ENCODE assay signal across 1 cellular context in genomic region chr7:957418-958220, GRCh38.
A peak's percentile ranks its signal among the peaks of the same experiment; 100 is the strongest.
TF ChIP-seq lines count a peak whose summit lies in the region.

No MANE protein-coding gene starts in this region.

TF ChIP-seq in HepG2, 621 proteins besides CTCF, POLR2A, EP300 and RAD21 (continued from another document and continues in another):
- TF ChIP-seq, protein P1, sequence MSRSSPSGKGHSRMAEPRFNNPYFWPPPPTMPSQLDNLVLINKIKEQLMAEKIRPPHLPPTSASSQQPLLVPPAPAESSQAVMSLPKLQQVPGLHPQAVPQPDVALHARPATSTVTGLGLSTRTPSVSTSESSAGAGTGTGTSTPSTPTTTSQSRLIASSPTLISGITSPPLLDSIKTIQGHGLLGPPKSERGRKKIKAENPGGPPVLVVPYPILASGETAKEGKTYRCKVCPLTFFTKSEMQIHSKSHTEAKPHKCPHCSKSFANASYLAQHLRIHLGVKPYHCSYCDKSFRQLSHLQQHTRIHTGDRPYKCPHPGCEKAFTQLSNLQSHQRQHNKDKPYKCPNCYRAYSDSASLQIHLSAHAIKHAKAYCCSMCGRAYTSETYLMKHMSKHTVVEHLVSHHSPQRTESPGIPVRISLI (CRISPR knock-in tag; IDR thresholded peaks at IDR 0.05; ENCODE audit: borderline replicate concordance), result no peak; the same call in 1 of the 2 replicates
- TF ChIP-seq ZBTB49 (CRISPR knock-in tag; IDR thresholded peaks at IDR 0.05; ENCODE audit: borderline replicate concordance), result no peak
- TF ChIP-seq GTF3A (CRISPR knock-in tag; conservative IDR thresholded peaks at IDR 0.05), result no peak
- TF ChIP-seq ZNF335 (CRISPR knock-in tag; IDR thresholded peaks at IDR 0.05), result peak; percentile 87
- TF ChIP-seq RELA (CRISPR knock-in tag; IDR thresholded peaks at IDR 0.05), result peak; percentile 92; the same call in 1 of the 2 replicates
- no peak for TF ChIP-seq ZNF414 (CRISPR knock-in tag; IDR thresholded peaks at IDR 0.05)
- TF ChIP-seq ZBTB1 (CRISPR knock-in tag; IDR thresholded peaks at IDR 0.05; ENCODE audit: borderline replicate concordance), result no peak
- TF ChIP-seq PTBP1 (IDR thresholded peaks at IDR 0.05; ENCODE audit: low read depth, low read length, poor library complexity, severe bottlenecking), result no peak
- TF ChIP-seq GZF1 (CRISPR knock-in tag; IDR thresholded peaks at IDR 0.05), result peak; percentile 88
- peak; percentile 96 for TF ChIP-seq ZBTB7A (CRISPR knock-in tag; IDR thresholded peaks at IDR 0.05)
- TF ChIP-seq ZC3H13 (CRISPR knock-in tag; IDR thresholded peaks at IDR 0.05), result peak; percentile 4; the same call in 1 of the 2 replicates
- TF ChIP-seq, protein P2, sequence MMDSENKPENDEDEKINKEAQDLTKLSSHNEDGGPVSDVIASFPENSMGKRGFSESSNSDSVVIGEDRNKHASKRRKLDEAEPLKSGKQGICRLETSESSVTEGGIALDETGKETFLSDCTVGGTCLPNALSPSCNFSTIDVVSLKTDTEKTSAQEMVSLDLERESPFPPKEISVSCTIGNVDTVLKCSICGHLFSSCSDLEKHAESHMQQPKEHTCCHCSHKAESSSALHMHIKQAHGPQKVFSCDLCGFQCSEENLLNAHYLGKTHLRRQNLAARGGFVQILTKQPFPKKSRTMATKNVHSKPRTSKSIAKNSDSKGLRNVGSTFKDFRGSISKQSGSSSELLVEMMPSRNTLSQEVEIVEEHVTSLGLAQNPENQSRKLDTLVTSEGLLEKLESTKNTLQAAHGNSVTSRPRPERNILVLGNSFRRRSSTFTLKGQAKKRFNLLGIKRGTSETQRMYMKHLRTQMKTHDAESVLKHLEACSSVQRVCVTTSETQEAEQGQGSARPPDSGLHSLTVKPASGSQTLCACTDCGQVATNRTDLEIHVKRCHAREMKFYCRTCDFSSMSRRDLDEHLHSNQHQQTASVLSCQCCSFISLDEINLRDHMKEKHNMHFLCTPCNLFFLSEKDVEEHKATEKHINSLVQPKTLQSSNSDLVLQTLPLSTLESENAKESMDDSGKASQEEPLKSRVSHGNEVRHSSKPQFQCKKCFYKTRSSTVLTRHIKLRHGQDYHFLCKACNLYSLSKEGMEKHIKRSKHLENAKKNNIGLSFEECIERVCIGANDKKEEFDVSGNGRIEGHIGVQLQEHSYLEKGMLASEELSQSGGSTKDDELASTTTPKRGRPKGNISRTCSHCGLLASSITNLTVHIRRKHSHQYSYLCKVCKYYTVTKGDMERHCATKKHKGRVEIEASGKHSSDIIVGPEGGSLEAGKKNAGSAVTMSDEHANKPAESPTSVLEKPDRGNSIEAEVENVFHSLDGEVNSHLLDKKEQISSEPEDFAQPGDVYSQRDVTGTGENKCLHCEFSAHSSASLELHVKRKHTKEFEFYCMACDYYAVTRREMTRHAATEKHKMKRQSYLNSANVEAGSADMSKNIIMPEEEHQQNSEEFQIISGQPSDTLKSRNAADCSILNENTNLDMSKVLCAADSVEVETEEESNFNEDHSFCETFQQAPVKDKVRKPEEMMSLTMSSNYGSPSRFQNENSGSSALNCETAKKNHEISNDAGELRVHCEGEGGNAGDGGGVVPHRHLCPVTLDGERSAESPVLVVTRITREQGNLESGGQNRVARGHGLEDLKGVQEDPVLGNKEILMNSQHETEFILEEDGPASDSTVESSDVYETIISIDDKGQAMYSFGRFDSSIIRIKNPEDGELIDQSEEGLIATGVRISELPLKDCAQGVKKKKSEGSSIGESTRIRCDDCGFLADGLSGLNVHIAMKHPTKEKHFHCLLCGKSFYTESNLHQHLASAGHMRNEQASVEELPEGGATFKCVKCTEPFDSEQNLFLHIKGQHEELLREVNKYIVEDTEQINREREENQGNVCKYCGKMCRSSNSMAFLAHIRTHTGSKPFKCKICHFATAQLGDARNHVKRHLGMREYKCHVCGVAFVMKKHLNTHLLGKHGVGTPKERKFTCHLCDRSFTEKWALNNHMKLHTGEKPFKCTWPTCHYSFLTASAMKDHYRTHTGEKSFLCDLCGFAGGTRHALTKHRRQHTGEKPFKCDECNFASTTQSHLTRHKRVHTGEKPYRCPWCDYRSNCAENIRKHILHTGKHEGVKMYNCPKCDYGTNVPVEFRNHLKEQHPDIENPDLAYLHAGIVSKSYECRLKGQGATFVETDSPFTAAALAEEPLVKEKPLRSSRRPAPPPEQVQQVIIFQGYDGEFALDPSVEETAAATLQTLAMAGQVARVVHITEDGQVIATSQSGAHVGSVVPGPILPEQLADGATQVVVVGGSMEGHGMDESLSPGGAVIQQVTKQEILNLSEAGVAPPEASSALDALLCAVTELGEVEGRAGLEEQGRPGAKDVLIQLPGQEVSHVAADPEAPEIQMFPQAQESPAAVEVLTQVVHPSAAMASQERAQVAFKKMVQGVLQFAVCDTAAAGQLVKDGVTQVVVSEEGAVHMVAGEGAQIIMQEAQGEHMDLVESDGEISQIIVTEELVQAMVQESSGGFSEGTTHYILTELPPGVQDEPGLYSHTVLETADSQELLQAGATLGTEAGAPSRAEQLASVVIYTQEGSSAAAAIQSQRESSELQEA (CRISPR knock-in tag; IDR thresholded peaks at IDR 0.05; ENCODE audit: not compliant biosample characterization), result peak; percentile 92
- TF ChIP-seq ZBTB26 (CRISPR knock-in tag; IDR thresholded peaks at IDR 0.05; ENCODE audit: borderline replicate concordance), result peak; percentile 54
- TF ChIP-seq WIZ (CRISPR knock-in tag; IDR thresholded peaks at IDR 0.05), result peak; percentile 48; the same call in 1 of the 2 replicates
- peak; percentile 71 for TF ChIP-seq AHR (CRISPR knock-in tag; IDR thresholded peaks at IDR 0.05)
- TF ChIP-seq JUNB (CRISPR knock-in tag; IDR thresholded peaks at IDR 0.05; ENCODE audit: borderline replicate concordance), result no peak
- TF ChIP-seq CREM (IDR thresholded peaks at IDR 0.05), result no peak
- no peak; the same call in 1 of the 2 replicates for TF ChIP-seq CREM (CRISPR knock-in tag; IDR thresholded peaks at IDR 0.05)
- peak; percentile 94 for TF ChIP-seq RNF2 (conservative IDR thresholded peaks at IDR 0.05; ENCODE audit: low read depth)
- TF ChIP-seq ZNF567 (CRISPR knock-in tag; IDR thresholded peaks at IDR 0.05; ENCODE audit: borderline replicate concordance), result peak; percentile 18; the same call in 1 of the 2 replicates
- 0 out of 3 replicates have a peak, but pooled peaks have one; percentile 30 for TF ChIP-seq MXI1 (IDR thresholded peaks at IDR 0.05; ENCODE audit: borderline replicate concordance, low read depth, low read length)
- peak; percentile 64; the same call in 1 of the 2 replicates for TF ChIP-seq ZNF20 (CRISPR knock-in tag; IDR thresholded peaks at IDR 0.05)
- TF ChIP-seq, protein P3, sequence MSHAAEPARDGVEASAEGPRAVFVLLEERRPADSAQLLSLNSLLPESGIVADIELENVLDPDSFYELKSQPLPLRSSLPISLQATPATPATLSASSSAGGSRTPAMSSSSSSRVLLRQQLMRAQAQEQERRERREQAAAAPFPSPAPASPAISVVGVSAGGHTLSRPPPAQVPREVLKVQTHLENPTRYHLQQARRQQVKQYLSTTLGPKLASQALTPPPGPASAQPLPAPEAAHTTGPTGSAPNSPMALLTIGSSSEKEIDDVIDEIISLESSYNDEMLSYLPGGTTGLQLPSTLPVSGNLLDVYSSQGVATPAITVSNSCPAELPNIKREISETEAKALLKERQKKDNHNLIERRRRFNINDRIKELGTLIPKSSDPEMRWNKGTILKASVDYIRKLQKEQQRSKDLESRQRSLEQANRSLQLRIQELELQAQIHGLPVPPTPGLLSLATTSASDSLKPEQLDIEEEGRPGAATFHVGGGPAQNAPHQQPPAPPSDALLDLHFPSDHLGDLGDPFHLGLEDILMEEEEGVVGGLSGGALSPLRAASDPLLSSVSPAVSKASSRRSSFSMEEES (CRISPR knock-in tag; IDR thresholded peaks at IDR 0.05), result peak; percentile 85
- peak; percentile 11; the same call in 1 of the 2 replicates for TF ChIP-seq ZNF331 (CRISPR knock-in tag; IDR thresholded peaks at IDR 0.05)
- TF ChIP-seq ZNF512 (CRISPR knock-in tag; IDR thresholded peaks at IDR 0.05), result 0 out of 2 replicates have a peak, but pooled peaks have one; percentile 50
- no peak for TF ChIP-seq PCBP2 (optimal IDR thresholded peaks at IDR 0.05; ENCODE audit: low read depth, low read length, poor library complexity, severe bottlenecking)
- TF ChIP-seq GATAD2A (CRISPR knock-in tag; IDR thresholded peaks at IDR 0.05), result peak; percentile 88
- TF ChIP-seq MTA3 (CRISPR knock-in tag; IDR thresholded peaks at IDR 0.05), result no peak
- TF ChIP-seq, protein P4, sequence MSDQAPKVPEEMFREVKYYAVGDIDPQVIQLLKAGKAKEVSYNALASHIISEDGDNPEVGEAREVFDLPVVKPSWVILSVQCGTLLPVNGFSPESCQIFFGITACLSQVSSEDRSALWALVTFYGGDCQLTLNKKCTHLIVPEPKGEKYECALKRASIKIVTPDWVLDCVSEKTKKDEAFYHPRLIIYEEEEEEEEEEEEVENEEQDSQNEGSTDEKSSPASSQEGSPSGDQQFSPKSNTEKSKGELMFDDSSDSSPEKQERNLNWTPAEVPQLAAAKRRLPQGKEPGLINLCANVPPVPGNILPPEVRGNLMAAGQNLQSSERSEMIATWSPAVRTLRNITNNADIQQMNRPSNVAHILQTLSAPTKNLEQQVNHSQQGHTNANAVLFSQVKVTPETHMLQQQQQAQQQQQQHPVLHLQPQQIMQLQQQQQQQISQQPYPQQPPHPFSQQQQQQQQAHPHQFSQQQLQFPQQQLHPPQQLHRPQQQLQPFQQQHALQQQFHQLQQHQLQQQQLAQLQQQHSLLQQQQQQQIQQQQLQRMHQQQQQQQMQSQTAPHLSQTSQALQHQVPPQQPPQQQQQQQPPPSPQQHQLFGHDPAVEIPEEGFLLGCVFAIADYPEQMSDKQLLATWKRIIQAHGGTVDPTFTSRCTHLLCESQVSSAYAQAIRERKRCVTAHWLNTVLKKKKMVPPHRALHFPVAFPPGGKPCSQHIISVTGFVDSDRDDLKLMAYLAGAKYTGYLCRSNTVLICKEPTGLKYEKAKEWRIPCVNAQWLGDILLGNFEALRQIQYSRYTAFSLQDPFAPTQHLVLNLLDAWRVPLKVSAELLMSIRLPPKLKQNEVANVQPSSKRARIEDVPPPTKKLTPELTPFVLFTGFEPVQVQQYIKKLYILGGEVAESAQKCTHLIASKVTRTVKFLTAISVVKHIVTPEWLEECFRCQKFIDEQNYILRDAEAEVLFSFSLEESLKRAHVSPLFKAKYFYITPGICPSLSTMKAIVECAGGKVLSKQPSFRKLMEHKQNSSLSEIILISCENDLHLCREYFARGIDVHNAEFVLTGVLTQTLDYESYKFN (CRISPR knock-in tag; conservative IDR thresholded peaks at IDR 0.05), result peak; percentile 80
- TF ChIP-seq, protein P5, sequence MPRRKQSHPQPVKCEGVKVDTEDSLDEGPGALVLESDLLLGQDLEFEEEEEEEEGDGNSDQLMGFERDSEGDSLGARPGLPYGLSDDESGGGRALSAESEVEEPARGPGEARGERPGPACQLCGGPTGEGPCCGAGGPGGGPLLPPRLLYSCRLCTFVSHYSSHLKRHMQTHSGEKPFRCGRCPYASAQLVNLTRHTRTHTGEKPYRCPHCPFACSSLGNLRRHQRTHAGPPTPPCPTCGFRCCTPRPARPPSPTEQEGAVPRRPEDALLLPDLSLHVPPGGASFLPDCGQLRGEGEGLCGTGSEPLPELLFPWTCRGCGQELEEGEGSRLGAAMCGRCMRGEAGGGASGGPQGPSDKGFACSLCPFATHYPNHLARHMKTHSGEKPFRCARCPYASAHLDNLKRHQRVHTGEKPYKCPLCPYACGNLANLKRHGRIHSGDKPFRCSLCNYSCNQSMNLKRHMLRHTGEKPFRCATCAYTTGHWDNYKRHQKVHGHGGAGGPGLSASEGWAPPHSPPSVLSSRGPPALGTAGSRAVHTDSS (CRISPR knock-in tag; conservative IDR thresholded peaks at IDR 0.05), result no peak
- no peak for TF ChIP-seq SKI (IDR thresholded peaks at IDR 0.05; ENCODE audit: partially characterized antibody)
- TF ChIP-seq GPN1 (CRISPR knock-in tag; IDR thresholded peaks at IDR 0.05; ENCODE audit: borderline replicate concordance), result no peak
- TF ChIP-seq HHEX (CRISPR knock-in tag; IDR thresholded peaks at IDR 0.05), result no peak
